Comparison of ENCODE assay signal across 28 cellular contexts in the genomic region with DNA sequence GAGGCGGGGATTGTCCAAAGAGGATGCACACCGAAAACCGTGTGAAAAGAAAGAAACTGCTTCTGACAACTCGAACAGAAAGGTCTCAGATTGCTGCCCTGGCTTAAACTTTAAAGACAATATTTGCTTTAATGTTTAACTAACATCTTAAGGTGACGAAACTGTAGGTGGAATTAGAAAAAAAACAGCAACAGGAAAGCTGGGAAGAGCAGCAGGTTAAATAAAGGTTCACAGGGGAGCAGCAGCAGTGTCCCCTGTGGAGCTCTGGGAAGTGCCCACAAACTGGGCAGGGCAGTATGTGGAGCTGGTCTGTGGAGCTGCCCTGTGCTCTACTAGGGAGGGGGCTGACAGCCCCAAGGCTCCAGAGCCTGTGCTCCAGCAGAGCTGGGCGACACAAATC. TPM values are rescaled to one million over a fixed set of nuclear protein-coding genes. Genes with fewer than 3 reads are reported as not detected.
DNase-seq lines count a peak whose midpoint lies in the region; ATAC-seq, FAIRE-seq and TF ChIP-seq lines count a peak whose summit lies in the region.
"Had no signal": no experiment of that assay in that cellular context is flagged by ENCODE, and none has a peak within 500 bp of the region (broad histone marks: within the 10 kb centered on the region; RNA-seq: fewer than 3 reads in every experiment).

No MANE protein-coding gene starts in this region.

- DNase-seq in body of pancreas = no peak
- peak; percentile 30 for DNase-seq in HepG2 (ENCODE audit: low spot score)
- no peak for DNase-seq in stimulated activated effector memory CD8-positive, alpha-beta T cell treated with anti-CD3 and anti-CD28 coated beads, Interleukin-12 subunit alpha, Interleukin-12 subunit beta, amount 100 ng/mL, for 72 hours (ENCODE audit: low spot score in 2 of 2)
- no peak for DNase-seq in AG20443 (ENCODE audit: low spot score)
- DNase-seq in NCI-H1436 (lab: John Stamatoyannopoulos, UW) = no peak
- DNase-seq: activated CD8-positive, alpha-beta T cell treated with anti-CD3 and anti-CD28 coated beads, Interleukin-2, amount 10 ng/mL, durations not matched to agents 7 days and 5 days; activated gamma-delta T cell; activated naive CD8-positive, alpha-beta T cell treated with anti-CD3 and anti-CD28 coated beads, Interleukin-2, amount 10 ng/mL, durations not matched to agents 7 days and 5 days; aorta; C1 segment of cervical spinal cord; DMS79; effector CD8-positive, alpha-beta T cell; GDM1; HFFc6; natural killer cell; NCI-H2107; NCI-H345; NCI-H69; occipital lobe; PC-9; Right ventricle myocardium superior; transverse colon had no signal

- ATAC-seq in body of pancreas (peak; percentile 36), HepG2 (peak; percentile 51), GM18873 (IDR thresholded peaks at IDR 0.05; ENCODE audit: low FRiP score, unreplicated experiment) (no peak)
- no peak for ATAC-seq in stimulated activated effector memory CD8-positive, alpha-beta T cell treated with anti-CD3 and anti-CD28 coated beads, Interleukin-12 subunit alpha, Interleukin-12 subunit beta, amount 100 ng/mL, for 72 hours
- ATAC-seq: activated CD8-positive, alpha-beta T cell treated with anti-CD3 and anti-CD28 coated beads, Interleukin-2, amount 10 ng/mL, durations not matched to agents 7 days and 5 days; natural killer cell; stimulated activated memory B cell treated with anti-CD40 and anti-IgM and Interleukin-4, amounts not matched to agents 10 μg/mL and 1 μg/mL and 100 μg/mL, for 72 hours had no signal

- peak overlapping the region; percentile 55 for H3K4me2 ChIP-seq in HepG2 (ENCODE audit: low read depth, low read length)
- H3K4me2 ChIP-seq: PC-9 had no signal

- H3K9me3 ChIP-seq in HUES48 (ENCODE audit: control insufficient read depth, insufficient read depth, low read length) (no peaks in the 10 kb centered on the region), body of pancreas (no peaks in the 10 kb centered on the region), HepG2 (ENCODE audit: low read length) (no peaks in the 10 kb centered on the region)
- H3K9me3 ChIP-seq: transverse colon had no signal

- H3K9ac ChIP-seq in HUES48 (ENCODE audit: low read depth, low read length) (no peak overlapping the region), HepG2 (ENCODE audit: insufficient read depth, low read depth, low read length) (0 out of 2 replicates have a peak overlapping the region, but pooled peaks have one; percentile 26)

- TF ChIP-seq POLR2A in body of pancreas (IDR thresholded peaks at IDR 0.05) (no peak), HepG2 (IDR thresholded peaks at IDR 0.05; ENCODE audit: insufficient read depth in 1 of 2, low read depth in 2 of 2, low read length in 2 of 2) (no peak)

- peak; percentile 43 for FAIRE-seq in HepG2 (lab: Jason Lieb, UNC)
- FAIRE-seq: colon had no signal

- no TSS peak for BruUV-seq in HepG2 (replicated peaks; lab: Mats Ljungman, UMichigan)

- peaks cover 12% of the 10 kb centered on the region for H3K4me1 Mint-ChIP-seq in stimulated activated effector memory CD8-positive, alpha-beta T cell treated with anti-CD3 and anti-CD28 coated beads, Interleukin-12 subunit alpha, Interleukin-12 subunit beta, amount 100 ng/mL, for 72 hours

- no peak for TF ChIP-seq RAD21 in HepG2 (CRISPR knock-in tag; IDR thresholded peaks at IDR 0.05)

- H3K4me1 ChIP-seq in HUES48 (ENCODE audit: control insufficient read depth, insufficient read depth, low read length) (peaks cover 37% of the 10 kb centered on the region), body of pancreas (peaks cover 53% of the 10 kb centered on the region), HepG2 (ENCODE audit: insufficient read depth, low read length) (peaks cover 59% of the 10 kb centered on the region)

- H3K36me3 ChIP-seq in HUES48 (ENCODE audit: control insufficient read depth, insufficient read depth, low read length) (peaks cover 91% of the 10 kb centered on the region), body of pancreas (replicated peaks in 1 of 2; ENCODE audit: insufficient read depth in 1 of 2, low read depth in 2 of 2) (no peaks in the 10 kb centered on the region), HepG2 (replicated peaks in 1 of 2; ENCODE audit: control insufficient read depth in 1 of 2, insufficient read depth in 2 of 2, low read length in 2 of 2) (peaks cover 34 to 80% of the 10 kb centered on the region in 2 experiments)
- H3K36me3 ChIP-seq: transverse colon had no signal

- POLR2A ChIA-PET in HepG2 (lab: Yijun Ruan, JAX) = interaction anchor here (0.8 to 3.9 kb wide), 4 partner anchors 25 to 69 kb away, joined by 3 to 27 read pairs (median 7); a partner anchor contains a TSS

- CTCF ChIA-PET in HepG2 (lab: Yijun Ruan, JAX; ENCODE audit: low intra/inter-chr PET ratio, low total read pairs) = no interaction called here

- no peak overlapping the region for H3K4me3 Mint-ChIP-seq in stimulated activated effector memory CD8-positive, alpha-beta T cell treated with anti-CD3 and anti-CD28 coated beads, Interleukin-12 subunit alpha, Interleukin-12 subunit beta, amount 100 ng/mL, for 72 hours
- H3K4me3 Mint-ChIP-seq: activated CD8-positive, alpha-beta T cell treated with anti-CD3 and anti-CD28 coated beads, Interleukin-2, amount 10 ng/mL, durations not matched to agents 7 days and 5 days; activated naive CD8-positive, alpha-beta T cell treated with anti-CD3 and anti-CD28 coated beads, Interleukin-2, amount 10 ng/mL, durations not matched to agents 7 days and 5 days; HFFc6; natural killer cell; stimulated activated memory B cell treated with anti-CD40 and anti-IgM and Interleukin-4, amounts not matched to agents 10 μg/mL and 1 μg/mL and 100 μg/mL, for 72 hours had no signal

- TF ChIP-seq CTCF in body of pancreas (IDR thresholded peaks at IDR 0.05) = no peak
- no peak for TF ChIP-seq CTCF in HepG2 (CRISPR knock-in tag; IDR thresholded peaks at IDR 0.05)

- H3K9me3 Mint-ChIP-seq in stimulated activated effector memory CD8-positive, alpha-beta T cell treated with anti-CD3 and anti-CD28 coated beads, Interleukin-12 subunit alpha, Interleukin-12 subunit beta, amount 100 ng/mL, for 72 hours = no peaks in the 10 kb centered on the region
- H3K9me3 Mint-ChIP-seq: activated naive CD8-positive, alpha-beta T cell treated with anti-CD3 and anti-CD28 coated beads, Interleukin-2, amount 10 ng/mL, durations not matched to agents 7 days and 5 days; HFFc6; natural killer cell; stimulated activated memory B cell treated with anti-CD40 and anti-IgM and Interleukin-4, amounts not matched to agents 10 μg/mL and 1 μg/mL and 100 μg/mL, for 72 hours had no signal

- peaks cover 99% of the 10 kb centered on the region for H3K36me3 Mint-ChIP-seq in stimulated activated effector memory CD8-positive, alpha-beta T cell treated with anti-CD3 and anti-CD28 coated beads, Interleukin-12 subunit alpha, Interleukin-12 subunit beta, amount 100 ng/mL, for 72 hours

- H3K4me3 ChIP-seq in HUES48 (ENCODE audit: low read depth, low read length) (no peak overlapping the region), body of pancreas (no peak overlapping the region), HepG2 (replicated peaks in 1 of 3; ENCODE audit: insufficient read depth in 1 of 3, low read depth in 2 of 3, low read length in 3 of 3) (peak overlapping the region in 1 of 3 experiments; percentile 14; a peak in 1 of 6 replicates)
- H3K4me3 ChIP-seq: cardiac muscle cell, PC-9, transverse colon had no signal

- H2AFZ ChIP-seq in HepG2 (ENCODE audit: low read length) = no peak overlapping the region
- H2AFZ ChIP-seq: PC-9 had no signal

- in situ Hi-C loops in HepG2 (cut with HindIII; ENCODE audit: extremely low pct_ligation_motif_present, low pct_unique_long_range_greater_than_20kb) = no loop called here

- H3K27me3 ChIP-seq in HUES48 (ENCODE audit: control insufficient read depth, insufficient read depth, low read length) (no peaks in the 10 kb centered on the region), body of pancreas (no peaks in the 10 kb centered on the region), HepG2 (ENCODE audit: control insufficient read depth in 1 of 2, insufficient read depth in 2 of 2, low read length in 2 of 2) (no peaks in the 10 kb centered on the region)
- H3K27me3 ChIP-seq: cardiac muscle cell, transverse colon had no signal

- no peaks in the 10 kb centered on the region for H4K20me1 ChIP-seq in HepG2 (ENCODE audit: insufficient read depth, low read length)

- intact Hi-C loops in body of pancreas (cut with DNase I) = no loop called here
- intact Hi-C loops in HepG2 (cut with micrococcal nuclease; ENCODE audit: unreplicated experiment) = no loop called here

- H3K27ac ChIP-seq in HUES48 (ENCODE audit: low read depth, low read length) (peak overlapping the region; percentile 25), body of pancreas (peak overlapping the region in 2 of 4 donors; percentile 58 to 61), HepG2 (ENCODE audit: extremely low read length, insufficient read depth, low read length) (peak overlapping the region; percentile 54)
- H3K27ac ChIP-seq: cardiac muscle cell, epithelial cell of prostate, PC-9, transverse colon had no signal

- WGBS in body of pancreas, 2 donors = 43 to 53% methylated on average over 6 of the region's 6 CpGs
- WGBS in HepG2 (ENCODE audit: low lambda C conversion rate) = 33% methylated on average over 6 of the region's 6 CpGs

- TF ChIP-seq EP300 in HepG2 (IDR thresholded peaks at IDR 0.05; ENCODE audit: low read depth in 2 of 2, low read length in 2 of 2) (no peak), HepG2 (CRISPR knock-in tag; IDR thresholded peaks at IDR 0.05; ENCODE audit: borderline replicate concordance) (no peak)

- H3K79me2 ChIP-seq in HepG2 (ENCODE audit: insufficient read depth, low read length) = no peaks in the 10 kb centered on the region

- peak overlapping the region; percentile 85 for H3K27ac Mint-ChIP-seq in stimulated activated effector memory CD8-positive, alpha-beta T cell treated with anti-CD3 and anti-CD28 coated beads, Interleukin-12 subunit alpha, Interleukin-12 subunit beta, amount 100 ng/mL, for 72 hours
- H3K27ac Mint-ChIP-seq: activated CD8-positive, alpha-beta T cell treated with anti-CD3 and anti-CD28 coated beads, Interleukin-2, amount 10 ng/mL, durations not matched to agents 7 days and 5 days; activated naive CD8-positive, alpha-beta T cell treated with anti-CD3 and anti-CD28 coated beads, Interleukin-2, amount 10 ng/mL, durations not matched to agents 7 days and 5 days; HFFc6; natural killer cell; stimulated activated memory B cell treated with anti-CD40 and anti-IgM and Interleukin-4, amounts not matched to agents 10 μg/mL and 1 μg/mL and 100 μg/mL, for 72 hours had no signal

RNA-seq across cellular contexts. Expression of a gene that starts 25.4 kb away (rescaled TPM):
- total RNA-seq in body of pancreas (10 to 100 TPM in 1 of 2 donors, 1 to 10 TPM in 1; 7.5 to 22.1 TPM), HepG2 (2016; rRNA removed; fragmentation: Illumina TruSeq; extraction: Trizol) (86.3 and 120 TPM in 2 replicates)
- total RNA-seq in HepG2 (2016; cell fraction: cytosol; rRNA removed; fragmentation: Illumina TruSeq; extraction: Trizol; ENCODE audit: low read depth) = 21.3 and 22.5 TPM in 2 replicates
- total RNA-seq in HepG2 (2016; cell fraction: insoluble cytoplasmic fraction; rRNA removed; fragmentation: Illumina TruSeq; extraction: Trizol) = 90.7 and 130 TPM in 2 replicates
- total RNA-seq in HepG2 (2016; cell fraction: membrane; rRNA removed; fragmentation: Illumina TruSeq; extraction: Trizol) = 28.2 and 30.2 TPM in 2 replicates
- 36.7 and 39.2 TPM in 2 replicates for total RNA-seq in HepG2 (2016; cell fraction: nucleus; rRNA removed; fragmentation: Illumina TruSeq; extraction: Trizol)
- polyA plus RNA-seq in HepG2 (2011; rRNA removed) = 29.7 and 32.7 TPM in 2 replicates
- polyA plus RNA-seq in HepG2 (2011; cell fraction: cytosol; rRNA removed) = 38.1 and 39.4 TPM in 2 replicates
- polyA plus RNA-seq in HepG2 (2011; cell fraction: nucleus; rRNA removed) = 13.5 and 14.5 TPM in 2 replicates
- 33.6 and 40.3 TPM in 2 replicates for polyA plus RNA-seq in HepG2 (2012)
- 11.3 and 12.3 TPM in 2 replicates for polyA plus RNA-seq in HepG2 (2016; cell fraction: cytosol; fragmentation: Illumina TruSeq; extraction: Trizol; ENCODE audit: low read depth)
- 101 and 104 TPM in 2 replicates for polyA plus RNA-seq in HepG2 (2016; cell fraction: insoluble cytoplasmic fraction; fragmentation: Illumina TruSeq; extraction: Trizol; ENCODE audit: low read depth)
- 16.7 and 17.6 TPM in 2 replicates for polyA plus RNA-seq in HepG2 (2016; cell fraction: membrane; fragmentation: Illumina TruSeq; extraction: Trizol; ENCODE audit: low read depth)
- polyA plus RNA-seq in HepG2 (2016; cell fraction: nucleus; fragmentation: Illumina TruSeq; extraction: Trizol; ENCODE audit: insufficient read depth, low read depth) = 38.5 and 40.8 TPM in 2 replicates
- 48.8 and 126 TPM in 2 replicates for polyA minus RNA-seq in HepG2 (2011; rRNA and poly(A)+ RNA removed; ENCODE audit: low replicate concordance)
- polyA minus RNA-seq in HepG2 (2011; cell fraction: cytosol; rRNA and poly(A)+ RNA removed) = 20.6 and 22.9 TPM in 2 replicates
- polyA minus RNA-seq in HepG2 (2011; cell fraction: nucleus; rRNA and poly(A)+ RNA removed) = 24.2 and 25.6 TPM in 2 replicates

RNA-seq across cellular contexts. Expression of a gene that starts 46.0 kb away (rescaled TPM):
- 100 to 1,000 TPM; 168 to 207 TPM for total RNA-seq in body of pancreas
- total RNA-seq in HepG2 (2016; rRNA removed; fragmentation: Illumina TruSeq; extraction: Trizol) = 128 and 203 TPM in 2 replicates
- 23.2 and 24.0 TPM in 2 replicates for total RNA-seq in HepG2 (2016; cell fraction: cytosol; rRNA removed; fragmentation: Illumina TruSeq; extraction: Trizol; ENCODE audit: low read depth)
- total RNA-seq in HepG2 (2016; cell fraction: insoluble cytoplasmic fraction; rRNA removed; fragmentation: Illumina TruSeq; extraction: Trizol) = 113 and 205 TPM in 2 replicates
- 77.7 and 81.8 TPM in 2 replicates for total RNA-seq in HepG2 (2016; cell fraction: membrane; rRNA removed; fragmentation: Illumina TruSeq; extraction: Trizol)
- 217 and 248 TPM in 2 replicates for total RNA-seq in HepG2 (2016; cell fraction: nucleus; rRNA removed; fragmentation: Illumina TruSeq; extraction: Trizol)
- polyA plus RNA-seq in HepG2 (2011; rRNA removed) = 170 and 173 TPM in 2 replicates
- 169 and 191 TPM in 2 replicates for polyA plus RNA-seq in HepG2 (2011; cell fraction: cytosol; rRNA removed)
- 153 and 160 TPM in 2 replicates for polyA plus RNA-seq in HepG2 (2011; cell fraction: nucleus; rRNA removed)
- polyA plus RNA-seq in HepG2 (2012) = 121 and 145 TPM in 2 replicates
- 19.7 and 20.8 TPM in 2 replicates for polyA plus RNA-seq in HepG2 (2016; cell fraction: cytosol; fragmentation: Illumina TruSeq; extraction: Trizol; ENCODE audit: low read depth)
- 101 and 109 TPM in 2 replicates for polyA plus RNA-seq in HepG2 (2016; cell fraction: insoluble cytoplasmic fraction; fragmentation: Illumina TruSeq; extraction: Trizol; ENCODE audit: low read depth)
- 42.6 and 47.4 TPM in 2 replicates for polyA plus RNA-seq in HepG2 (2016; cell fraction: membrane; fragmentation: Illumina TruSeq; extraction: Trizol; ENCODE audit: low read depth)
- polyA plus RNA-seq in HepG2 (2016; cell fraction: nucleus; fragmentation: Illumina TruSeq; extraction: Trizol; ENCODE audit: insufficient read depth, low read depth) = 314 and 317 TPM in 2 replicates
- 520 and 651 TPM in 2 replicates for polyA minus RNA-seq in HepG2 (2011; rRNA and poly(A)+ RNA removed; ENCODE audit: low replicate concordance)
- polyA minus RNA-seq in HepG2 (2011; cell fraction: cytosol; rRNA and poly(A)+ RNA removed) = 181 and 199 TPM in 2 replicates
- polyA minus RNA-seq in HepG2 (2011; cell fraction: nucleus; rRNA and poly(A)+ RNA removed) = 116 and 132 TPM in 2 replicates

RNA-seq across cellular contexts. Expression of a gene that starts 55.0 kb away (rescaled TPM):
- total RNA-seq in body of pancreas (10 to 100 TPM in 1 of 2 donors, 1 to 10 TPM in 1; 8.6 to 33.0 TPM), HepG2 (2016; rRNA removed; fragmentation: Illumina TruSeq; extraction: Trizol) (6.4 and 7.9 TPM in 2 replicates)
- 5.1 and 5.6 TPM in 2 replicates for total RNA-seq in HepG2 (2016; cell fraction: cytosol; rRNA removed; fragmentation: Illumina TruSeq; extraction: Trizol; ENCODE audit: low read depth)
- 5.8 and 6.7 TPM in 2 replicates for total RNA-seq in HepG2 (2016; cell fraction: insoluble cytoplasmic fraction; rRNA removed; fragmentation: Illumina TruSeq; extraction: Trizol)
- 5.6 and 6.3 TPM in 2 replicates for total RNA-seq in HepG2 (2016; cell fraction: membrane; rRNA removed; fragmentation: Illumina TruSeq; extraction: Trizol)
- total RNA-seq in HepG2 (2016; cell fraction: nucleus; rRNA removed; fragmentation: Illumina TruSeq; extraction: Trizol) = 7.1 and 7.7 TPM in 2 replicates
- 24.2 and 27.4 TPM in 2 replicates for polyA plus RNA-seq in HepG2 (2011; rRNA removed)
- polyA plus RNA-seq in HepG2 (2011; cell fraction: cytosol; rRNA removed) = 13.2 and 18.2 TPM in 2 replicates
- polyA plus RNA-seq in HepG2 (2011; cell fraction: nucleus; rRNA removed) = 26.2 and 26.5 TPM in 2 replicates
- 17.5 and 20.3 TPM in 2 replicates for polyA plus RNA-seq in HepG2 (2012)
- 8.0 and 8.6 TPM in 2 replicates for polyA plus RNA-seq in HepG2 (2016; cell fraction: cytosol; fragmentation: Illumina TruSeq; extraction: Trizol; ENCODE audit: low read depth)
- polyA plus RNA-seq in HepG2 (2016; cell fraction: insoluble cytoplasmic fraction; fragmentation: Illumina TruSeq; extraction: Trizol; ENCODE audit: low read depth) = 17.4 and 20.8 TPM in 2 replicates
- 10.3 and 10.7 TPM in 2 replicates for polyA plus RNA-seq in HepG2 (2016; cell fraction: membrane; fragmentation: Illumina TruSeq; extraction: Trizol; ENCODE audit: low read depth)
- 13.2 and 13.4 TPM in 2 replicates for polyA plus RNA-seq in HepG2 (2016; cell fraction: nucleus; fragmentation: Illumina TruSeq; extraction: Trizol; ENCODE audit: insufficient read depth, low read depth)
- 28.2 and 50.1 TPM in 2 replicates for polyA minus RNA-seq in HepG2 (2011; rRNA and poly(A)+ RNA removed; ENCODE audit: low replicate concordance)
- polyA minus RNA-seq in HepG2 (2011; cell fraction: cytosol; rRNA and poly(A)+ RNA removed) = 15.1 and 16.0 TPM in 2 replicates
- polyA minus RNA-seq in HepG2 (2011; cell fraction: nucleus; rRNA and poly(A)+ RNA removed) = 31.0 and 36.3 TPM in 2 replicates

Comparison
In these comparisons a context has a peak if more than half of its experiments do, and no peak if none do; other contexts are left out.
1. ATAC-seq: peak in body of pancreas (single experiment) and HepG2 (single experiment); none in stimulated activated effector memory CD8-positive, alpha-beta T cell treated with anti-CD3 and anti-CD28 coated beads, Interleukin-12 subunit alpha, Interleukin-12 subunit beta, amount 100 ng/mL, for 72 hours (single experiment) and GM18873 (single experiment).